33 cellular contexts compared by ENCODE assay signal in genomic region chr1:226342656-226343055, GRCh38.
"Had no signal": no experiment of that assay in that cellular context is flagged by ENCODE, and none has a peak within 500 bp of the region (broad histone marks: within the 10 kb centered on the region; RNA-seq: fewer than 3 reads in every experiment).

No MANE protein-coding gene starts in this region.

- H3K4me1 ChIP-seq: adrenal gland, ascending aorta, body of pancreas, breast epithelium had no signal

- H3K27ac ChIP-seq: adrenal gland, ascending aorta, body of pancreas, brain microvascular endothelial cell, breast epithelium, cardiac muscle cell had no signal

- H3K4me3 ChIP-seq: adrenal gland, ascending aorta, body of pancreas, breast epithelium, cardiac muscle cell had no signal

- DNase-seq: activated effector memory CD4-positive, alpha-beta T cell treated with anti-CD3 and anti-CD28 coated beads, Interleukin-2, amount 50 U/mL, for 16 hours; activated effector memory CD4-positive, alpha-beta T cell treated with Interleukin-2 at 50 U/mL for 16 hours; activated gamma-delta T cell; activated gamma-delta T cell treated with Interleukin-2 at 50 U/mL for 16 hours; activated naive CD4-positive, alpha-beta T cell; activated naive CD4-positive, alpha-beta T cell treated with anti-CD3 and anti-CD28 coated beads for 36 hours; activated naive CD4-positive, alpha-beta T cell treated with anti-CD3 and anti-CD28 coated beads, Interleukin-2, amount 10 ng/mL, durations not matched to agents 7 days and 5 days; activated naive CD4-positive, alpha-beta T cell treated with anti-CD3 and anti-CD28 coated beads, Interleukin-2, amount 50 U/mL, for 16 hours; activated naive CD4-positive, alpha-beta T cell treated with Interleukin-2 at 50 U/mL for 16 hours; activated naive CD8-positive, alpha-beta T cell treated with anti-CD3 and anti-CD28 coated beads for 36 hours; activated naive CD8-positive, alpha-beta T cell treated with anti-CD3 and anti-CD28 coated beads, Interleukin-2, amount 10 ng/mL, durations not matched to agents 7 days and 5 days; activated naive CD8-positive, alpha-beta T cell treated with anti-CD3 and anti-CD28 coated beads, Interleukin-2, amount 50 U/mL, for 24 hours; activated T-cell treated with anti-CD3 and anti-CD28 coated beads, Interleukin-2, amount 50 U/mL, for 24 hours; activated T-cell treated with anti-CD3 and anti-CD28 coated beads, Interleukin-2, amount 50 U/mL, for 4 hours; activated T-cell treated with anti-CD3 and anti-CD28 coated beads, Interleukin-2, amount 50 U/mL, for 48 hours; activated T-cell treated with anti-CD3 and anti-CD28 coated beads, Interleukin-2, amount 50 U/mL, for 72 hours; adrenal gland; amniotic stem cell; amygdala; anterior cingulate cortex; aorta; body of pancreas; brain microvascular endothelial cell; caudate nucleus; central memory CD4-positive, alpha-beta T cell; cerebellar nuclear complex had no signal

- H3K9me3 ChIP-seq: adrenal gland, ascending aorta, body of pancreas, breast epithelium had no signal

- ATAC-seq: activated naive CD4-positive, alpha-beta T cell treated with anti-CD3 and anti-CD28 coated beads, Interleukin-2, amount 50 U/mL, for 72 hours; activated naive CD8-positive, alpha-beta T cell treated with anti-CD3 and anti-CD28 coated beads, Interleukin-2, amount 50 U/mL, for 24 hours; activated T-cell treated with anti-CD3 and anti-CD28 coated beads, Interleukin-2, amount 50 U/mL, for 4 hours; activated T-cell treated with anti-CD3 and anti-CD28 coated beads, Interleukin-2, amount 50 U/mL, for 72 hours; activated T-helper 17 cell treated with anti-CD3 and anti-CD28 coated beads, Interleukin-2, amount 50 U/mL, for 72 hours; body of pancreas had no signal

- H3K36me3 ChIP-seq: adrenal gland, ascending aorta, brain microvascular endothelial cell, breast epithelium, cardiac muscle cell had no signal

- H3K27me3 ChIP-seq: adrenal gland, ascending aorta, body of pancreas, brain microvascular endothelial cell, breast epithelium, cardiac muscle cell had no signal

- FAIRE-seq: astrocyte, bronchial epithelial cell had no signal
